Comparison of ENCODE assay signal across 8 cellular contexts in genomic region chr16:75012380-75013081, GRCh38. TPM values are rescaled to one million over a fixed set of nuclear protein-coding genes. Genes with fewer than 3 reads are reported as not detected.
DNase-seq lines count a peak whose midpoint lies in the region; ATAC-seq and TF ChIP-seq lines count a peak whose summit lies in the region.

No MANE protein-coding gene starts in this region.

- no peak overlapping the region for H2AFZ ChIP-seq in MM.1S (ENCODE audit: low read length)

- H3K36me3 Mint-ChIP-seq in activated T-helper 17 cell treated with anti-CD3 and anti-CD28 coated beads, Interleukin-2, amount 50 U/mL, for 72 hours (ENCODE audit: low read depth), result peaks cover 16% of the 10 kb centered on the region

- H3K79me2 ChIP-seq in MM.1S (ENCODE audit: low read length), result no peaks in the 10 kb centered on the region

- no peaks in the 10 kb centered on the region for H3K9me3 Mint-ChIP-seq in activated T-helper 17 cell treated with anti-CD3 and anti-CD28 coated beads, Interleukin-2, amount 50 U/mL, for 72 hours

- peaks cover 46% of the 10 kb centered on the region for H3K4me1 Mint-ChIP-seq in activated T-helper 17 cell treated with anti-CD3 and anti-CD28 coated beads, Interleukin-2, amount 50 U/mL, for 72 hours

- H3F3A ChIP-seq in MM.1S (ENCODE audit: insufficient read depth, low read length), result no peaks in the 10 kb centered on the region

- H3K4me3 Mint-ChIP-seq in activated T-helper 17 cell treated with anti-CD3 and anti-CD28 coated beads, Interleukin-2, amount 50 U/mL, for 72 hours, result peak overlapping the region; percentile 87

- H3K4me1 ChIP-seq in mesodermal cell (ENCODE audit: control insufficient read depth, insufficient read depth, low read length, poor library complexity, severe bottlenecking) (peaks cover 17% of the 10 kb centered on the region), MM.1S (ENCODE audit: low read length) (no peaks in the 10 kb centered on the region)

- H3K27me3 ChIP-seq in MM.1S (replicated peaks; ENCODE audit: insufficient read depth, low read length), result no peaks in the 10 kb centered on the region

- no peak overlapping the region for H3K9ac ChIP-seq in MM.1S (ENCODE audit: low read length)

- in situ Hi-C loops in GM13976 (cut with MboI; ENCODE audit: low sequenced_read_pairs, unreplicated experiment), result no loop called here

- no peaks in the 10 kb centered on the region for H3K27me3 Mint-ChIP-seq in activated T-helper 17 cell treated with anti-CD3 and anti-CD28 coated beads, Interleukin-2, amount 50 U/mL, for 72 hours

- peaks cover 7% of the 10 kb centered on the region for H3K36me3 ChIP-seq in mesodermal cell (ENCODE audit: control insufficient read depth, insufficient read depth, low read length)
- no peaks in the 10 kb centered on the region for H3K36me3 ChIP-seq in MM.1S (replicated peaks; ENCODE audit: insufficient read depth, low read length)

- DNase-seq in GM13976 (ENCODE audit: low spot score) (no peak), DMS114 treated with DMSO at 0.1 percent for 48 hours (lab: John Stamatoyannopoulos, UW; ENCODE audit: unreplicated experiment) (no peak), NCI-H146 (lab: John Stamatoyannopoulos, UW) (no peak), MM.1S (no peak)

- peak overlapping the region; percentile 93 for H3K27ac Mint-ChIP-seq in activated T-helper 17 cell treated with anti-CD3 and anti-CD28 coated beads, Interleukin-2, amount 50 U/mL, for 72 hours

- ATAC-seq in HG02678 (IDR thresholded peaks at IDR 0.05; ENCODE audit: unreplicated experiment), result peak; percentile 25
- ATAC-seq in activated T-helper 17 cell treated with anti-CD3 and anti-CD28 coated beads, Interleukin-2, amount 50 U/mL, for 72 hours (replicated peaks), result peak; percentile 61
- no peak for ATAC-seq in GM21737 (IDR thresholded peaks at IDR 0.05; ENCODE audit: unreplicated experiment)

- H3K27ac ChIP-seq in mesodermal cell (ENCODE audit: low read depth, low read length, severe bottlenecking) (peak overlapping the region; percentile 62), MM.1S (ENCODE audit: low read length) (no peak overlapping the region)

- H4K20me1 ChIP-seq in MM.1S (ENCODE audit: insufficient read depth, low read length), result no peaks in the 10 kb centered on the region

- H3K9me2 ChIP-seq in MM.1S (replicated peaks; ENCODE audit: insufficient read depth, low read length), result no peaks in the 10 kb centered on the region

- H3K4me3 ChIP-seq in mesodermal cell (ENCODE audit: extremely low read depth, insufficient read depth, low read length, poor library complexity, severe bottlenecking) (no peak overlapping the region), MM.1S (ENCODE audit: low read length) (no peak overlapping the region)

- peak; percentile 4 for TF ChIP-seq CTCF in GM13976 (IDR thresholded peaks at IDR 0.05; ENCODE audit: borderline replicate concordance, control extremely low read depth, extremely low read depth, insufficient read depth, missing control alignments)
- no peak for TF ChIP-seq CTCF in MM.1S (IDR thresholded peaks at IDR 0.05; ENCODE audit: low read length)

- WGBS in mesodermal cell (ENCODE audit: insufficient coverage in 2 of 2), 2 experiments, result 83 to 85% methylated on average over 3 to 7 of the region's 8 CpGs

- no peak overlapping the region for H3K4me2 ChIP-seq in MM.1S (ENCODE audit: low read depth, low read length)

- H3K9me3 ChIP-seq in mesodermal cell (ENCODE audit: control insufficient read depth, low read length) (no peaks in the 10 kb centered on the region), MM.1S (replicated peaks; ENCODE audit: insufficient read depth, low read length) (no peaks in the 10 kb centered on the region)

RNA-seq across cellular contexts. Expression of gene ZNRF1, which starts 13.7 kb away (rescaled TPM):
- 10 to 100 TPM; 58.2 to 88.4 TPM for total RNA-seq in activated T-helper 17 cell treated with anti-CD3 and anti-CD28 coated beads, Interleukin-2, amount 50 U/mL, for 72 hours
- 41.7 TPM for polyA plus RNA-seq in mesodermal cell (2013, experiment 1 of 2)
- polyA plus RNA-seq in mesodermal cell (2013, experiment 2 of 2), result 30.4 TPM

RNA-seq across cellular contexts. Expression of gene WDR59, which starts 27.6 kb away (rescaled TPM):
- total RNA-seq in activated T-helper 17 cell treated with anti-CD3 and anti-CD28 coated beads, Interleukin-2, amount 50 U/mL, for 72 hours, result 100 to 1,000 TPM; 107 to 154 TPM
- 51.8 TPM for polyA plus RNA-seq in mesodermal cell (2013, experiment 1 of 2)
- polyA plus RNA-seq in mesodermal cell (2013, experiment 2 of 2), result 49.5 TPM
